Comparison of ENCODE assay signal across 8 cellular contexts in the genomic region with DNA sequence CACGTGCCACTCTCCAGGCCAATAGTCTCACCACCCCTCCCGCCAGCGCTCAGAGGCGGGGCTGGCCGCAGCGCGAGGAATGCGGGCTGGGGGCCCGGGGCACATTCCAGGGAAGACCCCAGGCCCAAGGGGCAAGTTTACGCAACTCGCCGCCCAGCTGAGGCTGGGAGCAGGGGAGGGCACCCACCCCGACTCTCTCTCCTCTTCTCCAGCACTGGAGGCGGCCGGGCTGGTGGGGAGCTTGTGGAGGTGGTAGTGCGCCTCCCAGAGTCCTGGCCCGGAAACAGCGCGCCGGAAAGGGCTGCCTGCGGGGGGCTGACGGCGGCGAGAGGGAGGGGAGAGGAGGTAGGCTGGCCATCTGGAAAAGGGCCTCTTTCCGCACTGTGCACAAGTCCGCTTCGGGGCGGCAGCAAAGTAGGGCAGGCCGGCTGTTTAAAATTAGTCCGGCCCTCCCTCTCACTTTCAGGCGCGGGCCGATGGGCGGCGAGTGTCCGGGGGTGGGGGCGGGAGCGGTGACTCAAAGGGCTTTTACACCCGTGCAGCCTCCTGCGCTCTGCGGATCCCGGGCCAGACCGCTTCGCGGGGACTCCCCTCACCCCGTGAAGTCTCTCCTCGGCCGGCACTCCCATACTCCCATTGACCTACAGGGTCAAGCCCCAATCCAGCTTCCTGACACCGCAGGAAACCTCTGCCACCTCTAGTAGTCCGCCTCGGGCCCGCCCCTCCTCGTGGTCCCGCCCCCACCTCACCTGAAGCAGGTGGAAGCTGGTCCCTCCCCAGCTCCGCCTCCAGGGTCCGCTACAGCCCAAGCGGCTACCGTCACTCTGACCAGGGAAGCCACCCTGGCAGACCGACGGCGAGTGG. TPM values are rescaled to one million over a fixed set of nuclear protein-coding genes. Genes with fewer than 3 reads are reported as not detected.
DNase-seq lines count a peak whose midpoint lies in the region; ATAC-seq and TF ChIP-seq lines count a peak whose summit lies in the region.

No MANE protein-coding gene starts in this region.

- H3K9ac ChIP-seq in OCI-LY3 (ENCODE audit: low read length): peak overlapping the region; percentile 73

- peaks cover 20% of the 10 kb centered on the region for H3K79me2 ChIP-seq in OCI-LY3 (ENCODE audit: low read length)

- no peaks in the 10 kb centered on the region for H3K9me3 Mint-ChIP-seq in nephron progenitor cell

- POLR2A ChIA-PET in AG04450 (lab: Yijun Ruan, JAX): interaction anchor here (0.7 to 1.2 kb wide), 7 partner anchors 10 to 147 kb away, joined by 3 to 5 read pairs (median 3); partner anchors contain the start of genes TMEM208 and TPPP3

- H3K4me1 ChIP-seq in OCI-LY3 (ENCODE audit: low read length): peaks cover 40% of the 10 kb centered on the region
- H3K4me1 ChIP-seq in upper lobe of left lung: peaks cover 62 to 70% (median 65%) of the 10 kb centered on the region in 4 donors

- H2AFZ ChIP-seq in OCI-LY3 (ENCODE audit: low read depth, low read length): peak overlapping the region; percentile 1; the same call in 1 of the 2 replicates

- peak; percentile 63 for DNase-seq in AG04450 (ENCODE audit: low read depth, low spot score)
- peak; percentile 34 for DNase-seq in activated effector memory CD4-positive, alpha-beta T cell treated with Interleukin-2 at 50 U/mL for 16 hours
- DNase-seq in fibroblast of the aortic adventitia (ENCODE audit: low read depth): peak; percentile 77
- DNase-seq in nephron progenitor cell: peak; percentile 85
- DNase-seq in upper lobe of left lung: peak; percentile 95 to 96

- H3K4me3 ChIP-seq in AG04450 (ENCODE audit: low read depth, low read length): peak overlapping the region; percentile 86
- peak overlapping the region; percentile 95 for H3K4me3 ChIP-seq in OCI-LY3 (ENCODE audit: low read length)
- peak overlapping the region; percentile 83 for H3K4me3 ChIP-seq in fibroblast of the aortic adventitia (ENCODE audit: low read depth, low read length)
- peak overlapping the region; percentile 60 to 99 (median 94) for H3K4me3 ChIP-seq in upper lobe of left lung

- ATAC-seq in GM18505 (IDR thresholded peaks at IDR 0.05; ENCODE audit: unreplicated experiment) (peak; percentile 22), HG03439 (IDR thresholded peaks at IDR 0.05; ENCODE audit: unreplicated experiment) (peak; percentile 22), upper lobe of left lung (ENCODE audit: low FRiP score in 2 of 2) (peak; percentile 72 to 87)

- CTCF ChIA-PET in AG04450 (lab: Charles Lee): no interaction called here

- H4K20me1 ChIP-seq in OCI-LY3 (ENCODE audit: insufficient read depth, low read length): 0 out of 2 replicates have a peak, but pooled peaks cover 2% of the 10 kb centered on the region

- H3K4me3 Mint-ChIP-seq in nephron progenitor cell: peak overlapping the region; percentile 81

- no peak for TF ChIP-seq EP300 in upper lobe of left lung (IDR thresholded peaks at IDR 0.05)

- H3K36me3 Mint-ChIP-seq in nephron progenitor cell (ENCODE audit: low read depth): no peaks in the 10 kb centered on the region

- 1 to 2% methylated on average over 14 to 46 of the region's 61 CpGs for WGBS in upper lobe of left lung, 2 donors

- peaks cover 48% of the 10 kb centered on the region for H3K4me1 Mint-ChIP-seq in nephron progenitor cell

- no peak overlapping the region for H3K27ac Mint-ChIP-seq in nephron progenitor cell

- TF ChIP-seq CTCF in AG04450 (IDR thresholded peaks at IDR 0.05; ENCODE audit: low read depth, low read length) (peak; percentile 25), OCI-LY3 (IDR thresholded peaks at IDR 0.05; ENCODE audit: low read depth, low read length) (peak; percentile 47), fibroblast of the aortic adventitia (IDR thresholded peaks at IDR 0.05; ENCODE audit: insufficient read depth, low read length) (peak; percentile 41), nephron progenitor cell (IDR thresholded peaks at IDR 0.05) (no peak), upper lobe of left lung (IDR thresholded peaks at IDR 0.05) (peak in 5 of 6 experiments; percentile 21 to 52 (median 33))

- H3K4me2 ChIP-seq in OCI-LY3 (ENCODE audit: low read length): peak overlapping the region; percentile 73

- H3K27me3 Mint-ChIP-seq in nephron progenitor cell (ENCODE audit: low read depth, poor library complexity): peaks cover 39% of the 10 kb centered on the region

- no peak for TF ChIP-seq POLR2A in GM18505 (IDR thresholded peaks at IDR 0.05; ENCODE audit: borderline replicate concordance, extremely low read depth, insufficient read depth, insufficient read length)
- peak in 2 of 4 donors; percentile 42 to 44 for TF ChIP-seq POLR2A in upper lobe of left lung (IDR thresholded peaks at IDR 0.05)

- H3K9me3 ChIP-seq in AG04450 (ENCODE audit: control insufficient read depth, insufficient read depth, low read length): no peaks in the 10 kb centered on the region; the same call in 1 of the 2 replicates
- H3K9me3 ChIP-seq in OCI-LY3 (ENCODE audit: insufficient read depth, low read length): no peaks in the 10 kb centered on the region
- H3K9me3 ChIP-seq in upper lobe of left lung: no peaks in the 10 kb centered on the region

- H3K36me3 ChIP-seq in OCI-LY3 (replicated peaks; ENCODE audit: low read depth, low read length) (no peaks in the 10 kb centered on the region), upper lobe of left lung (no peaks in the 10 kb centered on the region)

- H3K27me3 ChIP-seq in AG04450 (ENCODE audit: control insufficient read depth, insufficient read depth, low read length) (no peaks in the 10 kb centered on the region), OCI-LY3 (ENCODE audit: low read depth, low read length) (no peaks in the 10 kb centered on the region), upper lobe of left lung (peaks cover 0 to 6% (median 3%) of the 10 kb centered on the region in 4 donors)

- peak overlapping the region; percentile 90 for H3K27ac ChIP-seq in AG04450 (ENCODE audit: low read depth, low read length)
- H3K27ac ChIP-seq in OCI-LY3 (ENCODE audit: low read length): peak overlapping the region; percentile 54
- peak overlapping the region; percentile 93 to 96 (median 95) for H3K27ac ChIP-seq in upper lobe of left lung

RNA-seq across cellular contexts. Expression of gene FHOD1, which starts 1.0 kb away (rescaled TPM):
- polyA plus RNA-seq in AG04450 (2011; rRNA removed): 21.2 and 25.4 TPM in 2 replicates
- polyA minus RNA-seq in AG04450 (2011; rRNA and poly(A)+ RNA removed): 33.5 and 48.0 TPM in 2 replicates
- total RNA-seq in fibroblast of the aortic adventitia (ENCODE audit: low replicate concordance) (14.1 and 19.7 TPM in 2 replicates), upper lobe of left lung (100 to 1,000 TPM in 2 of 6 donors, 10 to 100 TPM in 4; 26.0 to 310 (median 91.0) TPM)

RNA-seq across cellular contexts. Expression of gene SLC9A5, which starts 2.5 kb away (rescaled TPM):
- polyA plus RNA-seq in AG04450 (2011; rRNA removed): 2.4 and 3.1 TPM in 2 replicates
- 2.8 and 3.4 TPM in 2 replicates for polyA minus RNA-seq in AG04450 (2011; rRNA and poly(A)+ RNA removed)
- total RNA-seq in fibroblast of the aortic adventitia (ENCODE audit: low replicate concordance) (0.65 and 1.4 TPM in 2 replicates), upper lobe of left lung (10 to 100 TPM in 1 of 6 donors, 1 to 10 TPM in 4, under 1 TPM in 1; 0.76 to 28.3 (median 4.1) TPM)

RNA-seq across cellular contexts. Expression of gene TMEM208, which starts 19.4 kb away (rescaled TPM):
- polyA plus RNA-seq in AG04450 (2011; rRNA removed): 38.5 and 46.8 TPM in 2 replicates
- 33.9 and 34.9 TPM in 2 replicates for polyA minus RNA-seq in AG04450 (2011; rRNA and poly(A)+ RNA removed)
- total RNA-seq in fibroblast of the aortic adventitia (ENCODE audit: low replicate concordance): 21.8 and 24.3 TPM in 2 replicates
- 10 to 100 TPM; 21.1 to 50.6 (median 48.5) TPM for total RNA-seq in upper lobe of left lung

RNA-seq across cellular contexts. Expression of gene PLEKHG4, which starts 33.0 kb away (rescaled TPM):
- polyA plus RNA-seq in AG04450 (2011; rRNA removed): 17.2 and 23.3 TPM in 2 replicates
- polyA minus RNA-seq in AG04450 (2011; rRNA and poly(A)+ RNA removed): 14.1 and 22.3 TPM in 2 replicates
- total RNA-seq in fibroblast of the aortic adventitia (ENCODE audit: low replicate concordance): 13.3 and 24.3 TPM in 2 replicates
- 10 to 100 TPM; 13.4 to 39.8 (median 16.5) TPM for total RNA-seq in upper lobe of left lung

RNA-seq across cellular contexts. Expression of gene ELMO3, which starts 47.4 kb away (rescaled TPM):
- polyA plus RNA-seq in AG04450 (2011; rRNA removed): 0.57 and 0.74 TPM in 2 replicates
- polyA minus RNA-seq in AG04450 (2011; rRNA and poly(A)+ RNA removed): 0.48 and 0.64 TPM in 2 replicates
- total RNA-seq in fibroblast of the aortic adventitia (ENCODE audit: low replicate concordance) (0.09 and 0.33 TPM in 2 replicates), upper lobe of left lung (10 to 100 TPM; 17.4 to 26.2 (median 24.4) TPM)

Comparison
In these comparisons a context has a peak if more than half of its experiments do, and no peak if none do; other contexts are left out.
1. Peak in every context shown above with its lines: DNase-seq, ATAC-seq, H3K4me3 ChIP-seq and H3K27ac ChIP-seq.
2. DNase-seq: peak in every context shown above with its lines; median percentile 96 in upper lobe of left lung; 85 in nephron progenitor cell; 77 in fibroblast of the aortic adventitia; 63 in AG04450; 34 in activated effector memory CD4-positive, alpha-beta T cell treated with Interleukin-2 at 50 U/mL for 16 hours.
3. ATAC-seq: peak in every context shown above with its lines; median percentile 80 in upper lobe of left lung; 22 in GM18505; 22 in HG03439.